2 cellular contexts compared by ENCODE assay signal in genomic region chr20:45893831-45894230, GRCh38.
TF ChIP-seq lines count a peak whose summit lies in the region.

No MANE protein-coding gene starts in this region.

TF ChIP-seq in HEK293, 187 proteins besides CTCF, POLR2A, EP300 and RAD21:
- TF ChIP-seq GLIS1 (tag by site-specific recombination; IDR thresholded peaks at IDR 0.05) = peak; percentile 65
- TF ChIP-seq ZNF324 (tag by site-specific recombination; IDR thresholded peaks at IDR 0.05) = no peak

TF ChIP-seq in K562, 482 proteins besides CTCF, POLR2A, EP300 and RAD21:
- no peak for TF ChIP-seq IRF2 (CRISPR knock-in tag; IDR thresholded peaks at IDR 0.05)
- TF ChIP-seq TRIM24 (IDR thresholded peaks at IDR 0.05) = no peak
- TF ChIP-seq GABPB1 (CRISPR knock-in tag; IDR thresholded peaks at IDR 0.05) = no peak
- TF ChIP-seq YY1 (IDR thresholded peaks at IDR 0.05; ENCODE audit: borderline replicate concordance in 1 of 3, control insufficient read depth in 1 of 3, extremely low read depth in 1 of 3, insufficient read depth in 3 of 3, insufficient read length in 1 of 3, insufficient replicate concordance in 2 of 3, low read depth in 1 of 3, low read length in 2 of 3) = no peak
- no peak for TF ChIP-seq ZNF449 (CRISPR knock-in tag; IDR thresholded peaks at IDR 0.05)
- no peak for TF ChIP-seq ZNF707 (CRISPR knock-in tag; conservative IDR thresholded peaks at IDR 0.05)
- no peak for TF ChIP-seq CBFA2T2 (conservative IDR thresholded peaks at IDR 0.05)
- no peak for TF ChIP-seq ZNF347 (CRISPR knock-in tag; IDR thresholded peaks at IDR 0.05; ENCODE audit: low read depth)
- TF ChIP-seq RBM17 (IDR thresholded peaks at IDR 0.05; ENCODE audit: borderline replicate concordance, low read depth, low read length) = no peak
- TF ChIP-seq FOXA1 (IDR thresholded peaks at IDR 0.05; ENCODE audit: borderline replicate concordance) = no peak
